ENCODE assay signal across 16 cellular contexts in the genomic region with DNA sequence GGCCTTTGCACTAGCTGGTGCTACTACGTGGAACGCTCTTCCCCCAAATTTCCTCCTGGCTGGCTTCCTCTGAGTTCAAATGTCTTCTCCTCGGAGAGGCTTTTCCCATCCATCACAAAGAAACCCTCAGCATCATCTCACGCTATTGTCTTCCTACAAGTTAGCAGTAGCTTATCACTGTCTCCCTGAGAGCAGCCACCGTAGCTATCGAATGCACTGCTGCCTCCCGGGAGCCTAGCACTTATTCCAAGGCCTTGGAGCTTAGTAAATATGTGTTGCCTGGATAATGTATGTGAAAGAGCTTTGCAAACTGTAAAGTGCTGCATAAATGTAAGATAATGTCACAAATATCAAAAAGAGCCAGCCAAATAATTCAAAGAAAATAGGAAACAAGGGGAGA.
A peak's percentile ranks its signal among the peaks of the same experiment; 100 is the strongest.
DNase-seq lines count a peak whose midpoint lies in the region; ATAC-seq and TF ChIP-seq lines count a peak whose summit lies in the region.
"Had no signal": no experiment of that assay in that cellular context is flagged by ENCODE, and none has a peak within 500 bp of the region (broad histone marks: within the 10 kb centered on the region; RNA-seq: fewer than 3 reads in every experiment).

No MANE protein-coding gene starts in this region.

- H3K79me2 ChIP-seq in trophoblast cell (ENCODE audit: control insufficient read depth, insufficient read depth, low read length, poor library complexity) = peaks cover 19% of the 10 kb centered on the region

- H3K36me3 ChIP-seq in breast epithelium (no peaks in the 10 kb centered on the region), esophagus muscularis mucosa (no peaks in the 10 kb centered on the region), trophoblast cell (ENCODE audit: control insufficient read depth in 1 of 2, insufficient read depth in 2 of 2, low read length in 2 of 2) (peaks cover 0 to 2% of the 10 kb centered on the region in 2 experiments)
- H3K36me3 ChIP-seq: upper lobe of right lung had no signal

- peak overlapping the region; percentile 22 for H2AK5ac ChIP-seq in trophoblast cell (ENCODE audit: low read length)

- no peak overlapping the region for H3K4me3 ChIP-seq in breast epithelium
- no peak overlapping the region for H3K4me3 ChIP-seq in esophagus muscularis mucosa
- H3K4me3 ChIP-seq in trophoblast cell (ENCODE audit: low read depth, low read length) = no peak overlapping the region
- H3K4me3 ChIP-seq: lung, upper lobe of right lung had no signal

- no peak overlapping the region for H3K4me2 ChIP-seq in trophoblast cell (ENCODE audit: low read length)

- H2AFZ ChIP-seq in trophoblast cell (ENCODE audit: insufficient read depth, low read length, poor library complexity) = peak overlapping the region; percentile 18

- H3K79me1 ChIP-seq in trophoblast cell (ENCODE audit: low read length) = peaks cover 52% of the 10 kb centered on the region

- H2BK5ac ChIP-seq in trophoblast cell (ENCODE audit: low read depth, low read length, poor library complexity) = peak overlapping the region; percentile 93

- H4K8ac ChIP-seq in trophoblast cell (ENCODE audit: low read depth, low read length) = peak overlapping the region; percentile 83

- no peak overlapping the region for H3K23ac ChIP-seq in trophoblast cell (ENCODE audit: low read length)

- peak overlapping the region; percentile 90 for H3K14ac ChIP-seq in trophoblast cell (ENCODE audit: low read length)

- H4K12ac ChIP-seq in trophoblast cell (ENCODE audit: low read depth, low read length) = peak overlapping the region; percentile 24

- no peak overlapping the region for H3K27ac ChIP-seq in breast epithelium
- H3K27ac ChIP-seq in esophagus muscularis mucosa (replicated peaks in 1 of 4) = peak overlapping the region; percentile 76 to 81 (median 76)
- H3K27ac ChIP-seq in trophoblast cell (ENCODE audit: low read depth, low read length) = peak overlapping the region; percentile 85
- H3K27ac ChIP-seq: upper lobe of right lung had no signal

- H3K4me1 Mint-ChIP-seq in MCF 10A (ENCODE audit: insufficient read depth, unreplicated experiment) = peaks cover 32% of the 10 kb centered on the region
- H3K4me1 Mint-ChIP-seq in activated CD8-positive, alpha-beta memory T cell treated with anti-CD3 and anti-CD28 coated beads, Interleukin-2, amount 10 ng/mL, durations not matched to agents 7 days and 5 days = no peaks in the 10 kb centered on the region
- H3K4me1 Mint-ChIP-seq: activated CD4-positive, alpha-beta T cell treated with anti-CD3 and anti-CD28 coated beads for 36 hours; immature natural killer cell; stimulated activated effector memory CD8-positive, alpha-beta T cell treated with anti-CD3 and anti-CD28 coated beads, Interleukin-12 subunit alpha, Interleukin-12 subunit beta, amount 100 ng/mL, for 72 hours had no signal

- H3K4me1 ChIP-seq in breast epithelium = no peaks in the 10 kb centered on the region
- H3K4me1 ChIP-seq in esophagus muscularis mucosa = peaks cover 3 to 83% (median 55%) of the 10 kb centered on the region in 4 donors
- H3K4me1 ChIP-seq in trophoblast cell (ENCODE audit: control insufficient read depth in 1 of 2, insufficient read depth in 2 of 2, low read length in 2 of 2) = peaks cover 41 to 54% of the 10 kb centered on the region in 2 experiments
- H3K4me1 ChIP-seq: upper lobe of right lung had no signal

- peaks cover 6% of the 10 kb centered on the region for H3K36me3 Mint-ChIP-seq in MCF 10A (ENCODE audit: insufficient read depth, unreplicated experiment)
- no peaks in the 10 kb centered on the region for H3K36me3 Mint-ChIP-seq in activated CD8-positive, alpha-beta memory T cell treated with anti-CD3 and anti-CD28 coated beads, Interleukin-2, amount 10 ng/mL, durations not matched to agents 7 days and 5 days
- H3K36me3 Mint-ChIP-seq: immature natural killer cell; stimulated activated effector memory CD8-positive, alpha-beta T cell treated with anti-CD3 and anti-CD28 coated beads, Interleukin-12 subunit alpha, Interleukin-12 subunit beta, amount 100 ng/mL, for 72 hours had no signal

- CTCF ChIA-PET in MCF 10A (lab: Yijun Ruan, JAX) = interaction anchor here (0.6 kb wide), 1 partner anchor 184 kb away, joined by 3 read pairs; no protein-coding TSS in a partner anchor
- CTCF ChIA-PET in activated CD8-positive, alpha-beta memory T cell treated with anti-CD3 and anti-CD28 coated beads, Interleukin-2, amount 10 ng/mL, durations not matched to agents 7 days and 5 days (lab: Charles Lee) = no interaction called here

- POLR2A ChIA-PET in MCF 10A (lab: Yijun Ruan, JAX) = interaction anchor here (0.6 to 2.3 kb wide), 4 partner anchors 8 to 18 kb away, joined by 3 to 9 read pairs (median 6); no protein-coding TSS in a partner anchor

- WGBS in esophagus muscularis mucosa = 75% methylated on average over 7 of the region's 7 CpGs
- no CpG with 5 or more reads among the region's 7 CpGs for WGBS in trophoblast cell (ENCODE audit: extremely low coverage, insufficient coverage, insufficient read length)

- peak overlapping the region; percentile 94 for H4K91ac ChIP-seq in trophoblast cell (ENCODE audit: low read depth, low read length)

- intact Hi-C loops in MCF 10A (cut with micrococcal nuclease) (loop anchor here (5.0 kb wide), 1 partner anchor 129 kb away; no protein-coding TSS in a partner anchor), breast epithelium (cut with DNase I; ENCODE audit: low total_unique reads) (no loop called here), esophagus muscularis mucosa (cut with DNase I) (no loop called here)

- H3K4ac ChIP-seq in trophoblast cell (ENCODE audit: low read depth, low read length) = peak overlapping the region; percentile 71

- H3K27ac Mint-ChIP-seq in MCF 10A (ENCODE audit: low read depth, unreplicated experiment) = peak overlapping the region; percentile 77
- H3K27ac Mint-ChIP-seq in activated CD8-positive, alpha-beta memory T cell treated with anti-CD3 and anti-CD28 coated beads, Interleukin-2, amount 10 ng/mL, durations not matched to agents 7 days and 5 days = no peak overlapping the region
- H3K27ac Mint-ChIP-seq: activated CD4-positive, alpha-beta T cell treated with anti-CD3 and anti-CD28 coated beads for 36 hours; immature natural killer cell; stimulated activated effector memory CD8-positive, alpha-beta T cell treated with anti-CD3 and anti-CD28 coated beads, Interleukin-12 subunit alpha, Interleukin-12 subunit beta, amount 100 ng/mL, for 72 hours had no signal

- no peak overlapping the region for H3K4me3 Mint-ChIP-seq in MCF 10A (ENCODE audit: unreplicated experiment)
- no peak overlapping the region for H3K4me3 Mint-ChIP-seq in activated CD8-positive, alpha-beta memory T cell treated with anti-CD3 and anti-CD28 coated beads, Interleukin-2, amount 10 ng/mL, durations not matched to agents 7 days and 5 days
- H3K4me3 Mint-ChIP-seq: activated CD4-positive, alpha-beta T cell treated with anti-CD3 and anti-CD28 coated beads for 36 hours; immature natural killer cell; stimulated activated effector memory CD8-positive, alpha-beta T cell treated with anti-CD3 and anti-CD28 coated beads, Interleukin-12 subunit alpha, Interleukin-12 subunit beta, amount 100 ng/mL, for 72 hours had no signal

- no peaks in the 10 kb centered on the region for H3K27me3 Mint-ChIP-seq in MCF 10A (ENCODE audit: insufficient read depth, unreplicated experiment)
- H3K27me3 Mint-ChIP-seq in activated CD8-positive, alpha-beta memory T cell treated with anti-CD3 and anti-CD28 coated beads, Interleukin-2, amount 10 ng/mL, durations not matched to agents 7 days and 5 days = peaks cover 3% of the 10 kb centered on the region

- no peak for TF ChIP-seq CTCF in MCF 10A (IDR thresholded peaks at IDR 0.05; ENCODE audit: unreplicated experiment)
- TF ChIP-seq CTCF in breast epithelium (IDR thresholded peaks at IDR 0.05) = no peak
- no peak for TF ChIP-seq CTCF in esophagus muscularis mucosa (IDR thresholded peaks at IDR 0.05)

- no peak for ATAC-seq in activated CD8-positive, alpha-beta memory T cell treated with anti-CD3 and anti-CD28 coated beads, Interleukin-2, amount 10 ng/mL, durations not matched to agents 7 days and 5 days
- ATAC-seq: activated CD4-positive, alpha-beta T cell treated with anti-CD3 and anti-CD28 coated beads for 36 hours had no signal

- peak overlapping the region; percentile 97 for H2BK120ac ChIP-seq in trophoblast cell (ENCODE audit: insufficient read depth, low read length, poor library complexity)

- no peaks in the 10 kb centered on the region for H3K9me3 Mint-ChIP-seq in MCF 10A (ENCODE audit: unreplicated experiment)
- H3K9me3 Mint-ChIP-seq in activated CD8-positive, alpha-beta memory T cell treated with anti-CD3 and anti-CD28 coated beads, Interleukin-2, amount 10 ng/mL, durations not matched to agents 7 days and 5 days (ENCODE audit: low read depth) = no peaks in the 10 kb centered on the region
- H3K9me3 Mint-ChIP-seq: immature natural killer cell; stimulated activated effector memory CD8-positive, alpha-beta T cell treated with anti-CD3 and anti-CD28 coated beads, Interleukin-12 subunit alpha, Interleukin-12 subunit beta, amount 100 ng/mL, for 72 hours had no signal

- peak overlapping the region; percentile 87 for H2BK12ac ChIP-seq in trophoblast cell (ENCODE audit: low read length)

- DNase-seq in MCF 10A (ENCODE audit: unreplicated experiment) = no peak
- DNase-seq in breast epithelium (ENCODE audit: low spot score in 2 of 2) = no peak
- DNase-seq in esophagus muscularis mucosa (ENCODE audit: extremely low spot score) = no peak
- no peak for DNase-seq in trophoblast cell
- no peak for DNase-seq in NCI-H1436 (lab: John Stamatoyannopoulos, UW)
- no peak for DNase-seq in SKM-1 treated with dmso at 0.1 percent for 144 hours (lab: John Stamatoyannopoulos, UW; ENCODE audit: unreplicated experiment)
- DNase-seq in activated CD8-positive, alpha-beta memory T cell treated with anti-CD3 and anti-CD28 coated beads, Interleukin-2, amount 10 ng/mL, durations not matched to agents 7 days and 5 days = no peak
- no peak for DNase-seq in putamen (ENCODE audit: low spot score)
- DNase-seq: activated CD4-positive, alpha-beta T cell treated with anti-CD3 and anti-CD28 coated beads for 36 hours; activated CD8-positive, alpha-beta memory T cell treated with anti-CD3 and anti-CD28 coated beads, Interleukin-2, amount 50 U/mL, for 4 hours; activated gamma-delta T cell treated with Interleukin-2 at 50 U/mL for 16 hours; immature natural killer cell; NCI-H1092 treated with DMSO at 0.1 percent for 48 hours; upper lobe of right lung had no signal

- peak overlapping the region; percentile 94 for H3K18ac ChIP-seq in trophoblast cell (ENCODE audit: low read length)

- TF ChIP-seq EP300 in esophagus muscularis mucosa (IDR thresholded peaks at IDR 0.05) = no peak

- no peaks in the 10 kb centered on the region for H3K9me3 ChIP-seq in breast epithelium
- H3K9me3 ChIP-seq in esophagus muscularis mucosa = no peaks in the 10 kb centered on the region
- no peaks in the 10 kb centered on the region for H3K9me3 ChIP-seq in trophoblast cell (ENCODE audit: insufficient read depth, low read depth, low read length)
- H3K9me3 ChIP-seq: upper lobe of right lung had no signal

- BruUV-seq in MCF 10A (replicated peaks; lab: Mats Ljungman, UMichigan) = no TSS peak

- TF ChIP-seq POLR2A in breast epithelium (IDR thresholded peaks at IDR 0.05) (no peak), esophagus muscularis mucosa (IDR thresholded peaks at IDR 0.05; ENCODE audit: low read depth) (no peak)

- H3K27me3 ChIP-seq in breast epithelium = no peaks in the 10 kb centered on the region
- no peaks in the 10 kb centered on the region for H3K27me3 ChIP-seq in esophagus muscularis mucosa
- no peaks in the 10 kb centered on the region for H3K27me3 ChIP-seq in trophoblast cell (ENCODE audit: insufficient read depth, low read length)
- H3K27me3 ChIP-seq: upper lobe of right lung had no signal

- peak overlapping the region; percentile 5 for H3K9ac ChIP-seq in trophoblast cell (ENCODE audit: low read length)

Comparison
In these comparisons a context has a peak if more than half of its experiments do, and no peak if none do; other contexts are left out.
1. H3K27ac ChIP-seq: peak in esophagus muscularis mucosa (4 of 4) and trophoblast cell (single experiment); none in breast epithelium (0 of 2).